In genomic region chr16:3149630-3150345, GRCh38 we compare ENCODE assay signal across 8 cellular contexts. TPM values are rescaled to one million over a fixed set of nuclear protein-coding genes. Genes with fewer than 3 reads are reported as not detected.
A peak's percentile ranks its signal among the peaks of the same experiment; 100 is the strongest.
DNase-seq lines count a peak whose midpoint lies in the region; ATAC-seq and TF ChIP-seq lines count a peak whose summit lies in the region.

No MANE protein-coding gene starts in this region.

- TF ChIP-seq POLR2A in esophagus muscularis mucosa (IDR thresholded peaks at IDR 0.05; ENCODE audit: low read depth) (no peak), testis (IDR thresholded peaks at IDR 0.05) (no peak)

- H3K9ac ChIP-seq in GM23248 = peak overlapping the region; percentile 86

- H3K27me3 ChIP-seq in GM23248 (replicated peaks; ENCODE audit: insufficient read depth) (no peaks in the 10 kb centered on the region), esophagus muscularis mucosa (no peaks in the 10 kb centered on the region), testis (no peaks in the 10 kb centered on the region)

- H3K9me2 ChIP-seq in GM23248 (ENCODE audit: insufficient read depth) = no peaks in the 10 kb centered on the region

- H3K9me3 ChIP-seq in GM23248 (ENCODE audit: low read depth) (no peaks in the 10 kb centered on the region), esophagus muscularis mucosa (no peaks in the 10 kb centered on the region), mucosa of descending colon (no peaks in the 10 kb centered on the region), testis (no peaks in the 10 kb centered on the region)

- H3K36me3 ChIP-seq in GM23248 (ENCODE audit: low read depth) = no peaks in the 10 kb centered on the region
- no peaks in the 10 kb centered on the region for H3K36me3 ChIP-seq in esophagus muscularis mucosa
- H3K36me3 ChIP-seq in mucosa of descending colon (ENCODE audit: low read depth) = no peaks in the 10 kb centered on the region
- no peaks in the 10 kb centered on the region for H3K36me3 ChIP-seq in testis (ENCODE audit: low read depth, missing control alignments)

- TF ChIP-seq CTCF in esophagus muscularis mucosa (IDR thresholded peaks at IDR 0.05) (peak; percentile 31 to 47 (median 43)), mucosa of descending colon (IDR thresholded peaks at IDR 0.05) (peak; percentile 40), testis (IDR thresholded peaks at IDR 0.05) (no peak)

- ATAC-seq in mucosa of descending colon = peak; percentile 72

- WGBS in GM23248 (ENCODE audit: low coverage in 1 of 2, low lambda C conversion rate in 2 of 2, missing lambda C conversion rate in 2 of 2), 2 experiments = 8 to 17% methylated on average over 34 to 40 of the region's 41 CpGs
- WGBS in esophagus muscularis mucosa = 11% methylated on average over 25 of the region's 41 CpGs
- WGBS in testis, 2 donors = 16 to 23% methylated on average over 27 to 36 of the region's 41 CpGs

- peaks cover 29% of the 10 kb centered on the region for H3F3A ChIP-seq in GM23248 (ENCODE audit: insufficient read depth)

- TF ChIP-seq EP300 in esophagus muscularis mucosa (IDR thresholded peaks at IDR 0.05) = no peak

- H3K27ac ChIP-seq in GM23248 (peak overlapping the region; percentile 50), esophagus muscularis mucosa (replicated peaks in 1 of 4) (peak overlapping the region; percentile 87 to 91 (median 89)), testis (peak overlapping the region; percentile 79 to 86)

- peak overlapping the region; percentile 87 for H2AFZ ChIP-seq in GM23248

- H3K79me2 ChIP-seq in GM23248 (ENCODE audit: insufficient read depth) = no peaks in the 10 kb centered on the region

- DNase-seq in DMS153 treated with DMSO at 0.1 percent for 48 hours (lab: John Stamatoyannopoulos, UW; ENCODE audit: unreplicated experiment) (peak; percentile 46), GM23248 (peak; percentile 78), NCI-H345 treated with DMSO at 0.1 percent for 48 hours (lab: John Stamatoyannopoulos, UW; ENCODE audit: unreplicated experiment) (peak; percentile 33), esophagus muscularis mucosa (ENCODE audit: extremely low spot score) (no peak), mucosa of descending colon (peak; percentile 86 to 87 (median 87)), testis (peak; percentile 78), mesenteric fat pad (ENCODE audit: low spot score) (no peak)
- DNase-seq in activated CD8-positive, alpha-beta memory T cell treated with anti-CD3 and anti-CD28 coated beads, Interleukin-2, amount 50 U/mL, for 4 hours = peak; percentile 53

- intact Hi-C loops in esophagus muscularis mucosa (cut with DNase I) = no loop called here
- intact Hi-C loops in mucosa of descending colon (cut with DNase I, micrococcal nuclease) = no loop called here
- intact Hi-C loops in testis (cut with DNase I; ENCODE audit: low total_unique reads) = no loop called here

- in situ Hi-C loops in GM23248 (cut with MboI) = no loop called here

- peak overlapping the region; percentile 78 for H3K4me2 ChIP-seq in GM23248 (ENCODE audit: unreplicated experiment)

- H4K20me1 ChIP-seq in GM23248 (ENCODE audit: insufficient read depth) = no peaks in the 10 kb centered on the region

- H3K4me1 ChIP-seq in GM23248 (ENCODE audit: insufficient read depth) = no peaks in the 10 kb centered on the region
- peaks cover 17 to 36% (median 35%) of the 10 kb centered on the region in 4 donors for H3K4me1 ChIP-seq in esophagus muscularis mucosa
- peaks cover 14% of the 10 kb centered on the region for H3K4me1 ChIP-seq in mucosa of descending colon (ENCODE audit: low read depth)
- H3K4me1 ChIP-seq in testis = peaks cover 10% of the 10 kb centered on the region

- peak overlapping the region; percentile 76 for H3K4me3 ChIP-seq in GM23248
- peak overlapping the region; percentile 65 to 74 (median 72) for H3K4me3 ChIP-seq in esophagus muscularis mucosa
- peak overlapping the region; percentile 24 for H3K4me3 ChIP-seq in mucosa of descending colon
- peak overlapping the region; percentile 62 for H3K4me3 ChIP-seq in testis

RNA-seq across cellular contexts. Expression of gene ZNF213, which starts 15.0 kb away (rescaled TPM):
- 7.3 and 7.7 TPM in 2 replicates for total RNA-seq in GM23248 (2014; rRNA removed; shearing (Covaris generic))
- polyA plus RNA-seq in GM23248 (2016; fragmentation: Nextera tagmentation; extraction: Ambion mirVana) (5.3 and 5.4 TPM in 2 replicates), testis (ENCODE audit: insufficient read depth, low read depth, low replicate concordance) (46.8 TPM)
- total RNA-seq in esophagus muscularis mucosa (10 to 100 TPM in 3 of 4 donors, 1 to 10 TPM in 1; 8.4 to 18.3 (median 13.5) TPM), mucosa of descending colon (10 to 100 TPM; 10.3 to 18.1 (median 14.1) TPM), testis (10 to 100 TPM; 43.1 to 57.3 TPM), mesenteric fat pad (6.0 TPM)

RNA-seq across cellular contexts. Expression of gene ZNF205, which starts 37.4 kb away (rescaled TPM):
- total RNA-seq in GM23248 (2014; rRNA removed; shearing (Covaris generic)) = 12.5 and 14.6 TPM in 2 replicates
- 4.2 and 4.4 TPM in 2 replicates for polyA plus RNA-seq in GM23248 (2016; fragmentation: Nextera tagmentation; extraction: Ambion mirVana)
- total RNA-seq in esophagus muscularis mucosa = 10 to 100 TPM; 10.6 to 25.0 (median 17.1) TPM
- total RNA-seq in mucosa of descending colon = 10 to 100 TPM in 2 of 3 donors, 1 to 10 TPM in 1; 8.5 to 10.2 (median 10.2) TPM
- total RNA-seq in testis = 10 to 100 TPM in 1 of 2 donors, 1 to 10 TPM in 1; 9.8 to 19.4 TPM
- 5.5 TPM for polyA plus RNA-seq in testis (ENCODE audit: insufficient read depth, low read depth, low replicate concordance)
- 6.1 TPM for total RNA-seq in mesenteric fat pad

RNA-seq across cellular contexts. Expression of gene OR1F1, which starts 38.2 kb away (rescaled TPM):
- total RNA-seq in GM23248 (2014; rRNA removed; shearing (Covaris generic)) = 5.3 TPM in 1 of 2 replicates, not detected in the other
- not detected in 2 replicates for polyA plus RNA-seq in GM23248 (2016; fragmentation: Nextera tagmentation; extraction: Ambion mirVana)
- not detected for total RNA-seq in esophagus muscularis mucosa
- total RNA-seq in mucosa of descending colon = not detected
- total RNA-seq in testis = not detected
- not detected for polyA plus RNA-seq in testis (ENCODE audit: insufficient read depth, low read depth, low replicate concordance)
- not detected for total RNA-seq in mesenteric fat pad

RNA-seq across cellular contexts. Expression of gene ZSCAN10, which starts 50.7 kb away (rescaled TPM):
- not detected in 2 replicates for total RNA-seq in GM23248 (2014; rRNA removed; shearing (Covaris generic))
- 0.08 TPM in 1 of 2 replicates, not detected in the other for polyA plus RNA-seq in GM23248 (2016; fragmentation: Nextera tagmentation; extraction: Ambion mirVana)
- not detected for total RNA-seq in esophagus muscularis mucosa
- total RNA-seq in mucosa of descending colon = not detected
- under 1 TPM; 0.79 to 0.93 TPM for total RNA-seq in testis
- 0.91 TPM for polyA plus RNA-seq in testis (ENCODE audit: insufficient read depth, low read depth, low replicate concordance)
- total RNA-seq in mesenteric fat pad = not detected

Comparison
In these comparisons a context has a peak if more than half of its experiments do, and no peak if none do; other contexts are left out.
1. DNase-seq: peak in DMS153 treated with DMSO at 0.1 percent for 48 hours (single experiment), GM23248 (single experiment), NCI-H345 treated with DMSO at 0.1 percent for 48 hours (single experiment), activated CD8-positive, alpha-beta memory T cell treated with anti-CD3 and anti-CD28 coated beads, Interleukin-2, amount 50 U/mL, for 4 hours (single experiment), mucosa of descending colon (3 of 3) and testis (single experiment); none in esophagus muscularis mucosa (single experiment) and mesenteric fat pad (single experiment).
2. H3K4me3 ChIP-seq: peak in every context shown above with its lines; median percentile 76 in GM23248; 72 in esophagus muscularis mucosa; 62 in testis; 24 in mucosa of descending colon.
3. CTCF ChIP-seq: peak in esophagus muscularis mucosa (3 of 3) and mucosa of descending colon (single experiment); none in testis (0 of 3).
4. Peak in every context shown above with its lines, with median percentiles within 50 percentile points of each other: H3K27ac ChIP-seq.